In the genomic region with DNA sequence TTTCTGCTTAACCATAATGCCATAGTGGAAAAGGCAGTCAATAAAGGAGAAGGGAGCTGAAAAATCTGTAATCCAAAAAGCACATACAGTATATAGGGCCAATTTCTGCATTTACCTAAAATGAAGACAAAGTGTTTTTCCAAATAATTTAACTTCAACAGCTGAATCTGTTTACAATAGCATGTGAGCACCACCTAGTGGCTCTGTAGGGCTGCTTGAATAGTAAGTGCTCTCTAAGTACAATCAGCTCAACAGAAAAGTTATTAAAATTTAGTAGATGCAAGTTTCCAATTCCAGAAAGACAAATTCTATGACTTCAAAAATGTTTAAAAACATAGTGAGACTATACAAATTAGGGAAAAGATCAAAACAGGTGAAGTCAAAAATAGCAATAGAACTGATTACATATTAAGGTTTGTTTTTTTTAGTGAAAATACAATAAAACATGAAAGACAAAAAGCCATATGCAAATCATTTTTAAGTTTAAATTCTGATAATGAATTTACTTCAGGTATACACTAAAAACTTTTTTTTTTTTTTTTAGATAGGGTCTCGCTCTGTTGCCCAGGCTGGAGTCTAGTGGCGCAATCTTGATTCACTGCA, we compare ENCODE assay signal across 9 cellular contexts.
A peak's percentile ranks its signal among the peaks of the same experiment; 100 is the strongest.
DNase-seq lines count a peak whose midpoint lies in the region; TF ChIP-seq lines count a peak whose summit lies in the region.
"Had no signal": no experiment of that assay in that cellular context is flagged by ENCODE, and none has a peak within 500 bp of the region (broad histone marks: within the 10 kb centered on the region; RNA-seq: fewer than 3 reads in every experiment).

No MANE protein-coding gene starts in this region.

- no peaks in the 10 kb centered on the region for H3K27me3 Mint-ChIP-seq in MCF 10A (ENCODE audit: insufficient read depth, unreplicated experiment)

- no peaks in the 10 kb centered on the region for H3K36me3 ChIP-seq in kidney epithelial cell (ENCODE audit: control insufficient read depth, insufficient read depth, low read length)
- H3K36me3 ChIP-seq: BLaER1 had no signal

- H3K9me3 Mint-ChIP-seq in MCF 10A (ENCODE audit: unreplicated experiment), result no peaks in the 10 kb centered on the region

- BruUV-seq in MCF 10A (replicated peaks; lab: Mats Ljungman, UMichigan), result no TSS peak

- peak; percentile 78 for TF ChIP-seq CTCF in MCF 10A (IDR thresholded peaks at IDR 0.05; ENCODE audit: unreplicated experiment)
- TF ChIP-seq CTCF in kidney epithelial cell (IDR thresholded peaks at IDR 0.05; ENCODE audit: insufficient read depth, low read length, poor library complexity, severe bottlenecking), result peak; percentile 80

- no peak overlapping the region for H3K4me3 Mint-ChIP-seq in MCF 10A (ENCODE audit: unreplicated experiment)

- H3K27ac Mint-ChIP-seq in MCF 10A (ENCODE audit: low read depth, unreplicated experiment), result no peak overlapping the region

- H3K4me1 Mint-ChIP-seq in MCF 10A (ENCODE audit: insufficient read depth, unreplicated experiment), result no peaks in the 10 kb centered on the region

- H3K27me3 ChIP-seq in kidney epithelial cell (ENCODE audit: control insufficient read depth, insufficient read depth, low read length), result no peaks in the 10 kb centered on the region
- H3K27me3 ChIP-seq: BLaER1 had no signal

- POLR2A ChIA-PET in MCF 10A (lab: Yijun Ruan, JAX), result interaction anchor here (0.6 to 1.8 kb wide), 6 partner anchors 43 to 954 kb away, joined by 3 to 9 read pairs (median 4); no protein-coding TSS in a partner anchor

- peaks cover 5% of the 10 kb centered on the region for H3K36me3 Mint-ChIP-seq in MCF 10A (ENCODE audit: insufficient read depth, unreplicated experiment)

- DNase-seq in NCI-H1436 (lab: John Stamatoyannopoulos, UW) (peak; percentile 57), NCI-H1436 treated with DMSO at 0.1 percent for 48 hours (lab: John Stamatoyannopoulos, UW) (no peak), NCI-H1092 (lab: John Stamatoyannopoulos, UW) (peak; percentile 72), SKM-1 (lab: John Stamatoyannopoulos, UW; ENCODE audit: unreplicated experiment) (peak; percentile 70), MCF 10A (ENCODE audit: unreplicated experiment) (peak; percentile 72), kidney epithelial cell (ENCODE audit: low read depth) (peak; percentile 50), GOT3 (lab: John Stamatoyannopoulos, UW) (no peak)
- peak in 2 of 3 donors; percentile 6 to 8 for DNase-seq in stimulated activated CD4-positive, alpha-beta T cell treated with anti-CD3 and anti-CD28 coated beads, TNF-alpha, amount 100 ng/mL, for 1 hour (ENCODE audit: low read depth in 3 of 3, low spot score in 1 of 3)

- CTCF ChIA-PET in MCF 10A (lab: Yijun Ruan, JAX), result interaction anchor here (0.5 to 2.2 kb wide), 40 partner anchors 9 to 1182 kb away, joined by 3 to 14 read pairs (median 5); no protein-coding TSS in a partner anchor

- intact Hi-C loops in MCF 10A (cut with micrococcal nuclease), result loop anchor here (1.0 to 10.0 kb wide), 8 partner anchors 100 to 1147 kb away; no protein-coding TSS in a partner anchor

- H3K4me3 ChIP-seq in kidney epithelial cell (ENCODE audit: low read depth, low read length), result no peak overlapping the region
- H3K4me3 ChIP-seq: BLaER1 had no signal

Comparison
In these comparisons a context has a peak if more than half of its experiments do, and no peak if none do; other contexts are left out.
1. DNase-seq: peak in NCI-H1436 (single experiment), NCI-H1092 (single experiment), SKM-1 (single experiment), MCF 10A (single experiment), kidney epithelial cell (single experiment) and stimulated activated CD4-positive, alpha-beta T cell treated with anti-CD3 and anti-CD28 coated beads, TNF-alpha, amount 100 ng/mL, for 1 hour (2 of 3); none in NCI-H1436 treated with DMSO at 0.1 percent for 48 hours (single experiment) and GOT3 (single experiment).